ENCODE assay signal across 22 cellular contexts in genomic region chr10:18211862-18212261, GRCh38.
"Had no signal": no experiment of that assay in that cellular context is flagged by ENCODE, and none has a peak within 500 bp of the region (broad histone marks: within the 10 kb centered on the region; RNA-seq: fewer than 3 reads in every experiment).

No MANE protein-coding gene starts in this region.

- H3K27me3 ChIP-seq: colonic mucosa, esophagus squamous epithelium, gastrocnemius medialis, heart right ventricle, left lung had no signal

- DNase-seq: colonic mucosa; cortex of kidney; effector CD8-positive, alpha-beta T cell; effector memory CD8-positive, alpha-beta T cell; endodermal cell; erythroblast; esophagus squamous epithelium; foreskin fibroblast; foreskin melanocyte; gastrocnemius medialis; glutamatergic neuron; head of caudate nucleus; heart right ventricle; hippocampal formation; left cardiac atrium; left lung; left ventricle myocardium superior; lower lobe of right lung; mesenchymal stem cell; mucosa of descending colon had no signal

- ATAC-seq: effector memory CD8-positive, alpha-beta T cell; esophagus mucosa; gastrocnemius medialis; heart right ventricle; left cardiac atrium; left lung; left ventricle myocardium superior; lower lobe of right lung; mucosa of descending colon had no signal

- H3K4me3 ChIP-seq: colonic mucosa, esophagus squamous epithelium, gastrocnemius medialis, heart right ventricle, left lung, lower lobe of right lung, mucosa of descending colon had no signal

- H3K9me3 ChIP-seq: colonic mucosa, esophagus squamous epithelium, gastrocnemius medialis, heart right ventricle, left lung, lower lobe of right lung, mucosa of descending colon had no signal

- H3K36me3 ChIP-seq: colonic mucosa, esophagus squamous epithelium, gastrocnemius medialis, heart right ventricle, left lung, lower lobe of right lung had no signal

- H3K27ac ChIP-seq: colonic mucosa, epithelial cell of prostate, esophagus squamous epithelium, gastrocnemius medialis, heart right ventricle, left lung, lower lobe of right lung had no signal
